Comparison of ENCODE assay signal across 24 cellular contexts in the genomic region with DNA sequence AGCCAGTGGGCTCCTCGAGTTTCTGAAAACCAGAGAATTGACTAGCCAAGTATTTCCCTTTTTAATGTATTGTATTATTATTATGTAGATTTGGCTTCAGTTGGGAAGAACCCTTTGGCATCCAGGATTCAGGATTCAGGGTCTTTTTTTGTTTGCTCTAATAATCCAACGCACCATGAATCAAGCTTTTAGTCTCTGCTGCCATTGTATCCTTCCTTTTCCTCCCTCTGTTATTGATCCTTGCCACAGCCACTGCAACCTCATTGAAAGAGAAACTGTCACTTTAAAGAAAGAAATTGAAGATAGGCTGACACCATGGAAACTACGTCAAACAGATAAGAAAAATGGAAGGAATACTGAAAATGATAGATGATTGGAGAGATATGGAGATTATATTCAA.
"Had no signal": no experiment of that assay in that cellular context is flagged by ENCODE, and none has a peak within 500 bp of the region (broad histone marks: within the 10 kb centered on the region; RNA-seq: fewer than 3 reads in every experiment).

No MANE protein-coding gene starts in this region.

- DNase-seq: cortex of kidney; dorsolateral prefrontal cortex; effector memory CD4-positive, alpha-beta T cell; gastrocnemius medialis; heart right ventricle; kidney glomerular epithelial cell; mesendoderm; naive B cell; occipital lobe; pancreas; retina; stimulated activated CD4-positive, alpha-beta T cell treated with anti-CD3 and anti-CD28 coated beads, Interleukin-2, amount 100 ng/mL, for 24 hours; stimulated activated CD4-positive, alpha-beta T cell treated with anti-CD3 and anti-CD28 coated beads, Interleukin-4, amount 100 ng/mL, for 4 hours; stimulated activated naive B cell treated with anti-CD40 and anti-IgM and Interleukin-4, amounts not matched to agents 10 μg/mL and 1 μg/mL and 100 μg/mL, for 72 hours; stimulated activated naive CD8-positive, alpha-beta T cell treated with anti-CD3 and anti-CD28 coated beads, Interleukin-15, amount 100 ng/mL, for 72 hours; testis; upper lobe of right lung had no signal

- H3K36me3 Mint-ChIP-seq: naive B cell; stimulated activated naive B cell treated with anti-CD40 and anti-IgM and Interleukin-4, amounts not matched to agents 10 μg/mL and 1 μg/mL and 100 μg/mL, for 72 hours had no signal

- H3K4me3 ChIP-seq: dorsolateral prefrontal cortex, esophagus muscularis mucosa, gastrocnemius medialis, heart right ventricle, pancreas, testis, tibial nerve, upper lobe of right lung, vagina had no signal

- H3K9me3 ChIP-seq: esophagus muscularis mucosa, gastrocnemius medialis, heart right ventricle, pancreas, testis, tibial nerve, upper lobe of right lung, vagina had no signal

- ATAC-seq: gastrocnemius medialis; heart right ventricle; pancreas; sciatic nerve; stimulated activated naive B cell treated with anti-CD40 and anti-IgM and Interleukin-4, amounts not matched to agents 10 μg/mL and 1 μg/mL and 100 μg/mL, for 72 hours; stimulated activated naive CD8-positive, alpha-beta T cell treated with anti-CD3 and anti-CD28 coated beads, Interleukin-15, amount 100 ng/mL, for 72 hours; upper lobe of right lung had no signal

- FAIRE-seq: pancreas had no signal

- H3K9me3 Mint-ChIP-seq: nephron had no signal

- H3K27me3 ChIP-seq: dorsolateral prefrontal cortex, esophagus muscularis mucosa, gastrocnemius medialis, heart right ventricle, testis, tibial nerve, upper lobe of right lung, vagina had no signal

- H3K4me1 ChIP-seq: esophagus muscularis mucosa, gastrocnemius medialis, pancreas, testis, tibial nerve, upper lobe of right lung, vagina had no signal

- H3K4me3 Mint-ChIP-seq: naive B cell; nephron; stimulated activated naive B cell treated with anti-CD40 and anti-IgM and Interleukin-4, amounts not matched to agents 10 μg/mL and 1 μg/mL and 100 μg/mL, for 72 hours; stimulated activated naive CD8-positive, alpha-beta T cell treated with anti-CD3 and anti-CD28 coated beads, Interleukin-15, amount 100 ng/mL, for 72 hours had no signal

- H3K27ac ChIP-seq: dorsolateral prefrontal cortex, epithelial cell of prostate, esophagus muscularis mucosa, gastrocnemius medialis, pancreas, testis, tibial nerve, upper lobe of right lung, vagina had no signal

- H3K4me1 Mint-ChIP-seq: naive B cell; stimulated activated naive B cell treated with anti-CD40 and anti-IgM and Interleukin-4, amounts not matched to agents 10 μg/mL and 1 μg/mL and 100 μg/mL, for 72 hours; stimulated activated naive CD8-positive, alpha-beta T cell treated with anti-CD3 and anti-CD28 coated beads, Interleukin-15, amount 100 ng/mL, for 72 hours had no signal

- H3K27me3 Mint-ChIP-seq: naive B cell; progenitor cell of endocrine pancreas; stimulated activated naive B cell treated with anti-CD40 and anti-IgM and Interleukin-4, amounts not matched to agents 10 μg/mL and 1 μg/mL and 100 μg/mL, for 72 hours; stimulated activated naive CD8-positive, alpha-beta T cell treated with anti-CD3 and anti-CD28 coated beads, Interleukin-15, amount 100 ng/mL, for 72 hours had no signal

- H3K27ac Mint-ChIP-seq: naive B cell; nephron; progenitor cell of endocrine pancreas; stimulated activated naive B cell treated with anti-CD40 and anti-IgM and Interleukin-4, amounts not matched to agents 10 μg/mL and 1 μg/mL and 100 μg/mL, for 72 hours; stimulated activated naive CD8-positive, alpha-beta T cell treated with anti-CD3 and anti-CD28 coated beads, Interleukin-15, amount 100 ng/mL, for 72 hours had no signal

- H3K36me3 ChIP-seq: gastrocnemius medialis, heart right ventricle, pancreas, tibial nerve, upper lobe of right lung, vagina had no signal
